ENCODE assay signal across 24 cellular contexts in genomic region chr6:143697401-143697800, GRCh38. TPM values are rescaled to one million over a fixed set of nuclear protein-coding genes. Genes with fewer than 3 reads are reported as not detected.
A peak's percentile ranks its signal among the peaks of the same experiment; 100 is the strongest.
DNase-seq lines count a peak whose midpoint lies in the region; ATAC-seq and TF ChIP-seq lines count a peak whose summit lies in the region.
"Had no signal": no experiment of that assay in that cellular context is flagged by ENCODE, and none has a peak within 500 bp of the region (broad histone marks: within the 10 kb centered on the region; RNA-seq: fewer than 3 reads in every experiment).

No MANE protein-coding gene starts in this region.

- POLR2A ChIA-PET in MCF 10A (lab: Yijun Ruan, JAX) = no interaction called here

- DNase-seq in HCEC 1CT = peak; percentile 17
- no peak for DNase-seq in ascending aorta (ENCODE audit: low spot score in 2 of 2)
- no peak for DNase-seq in hepatocyte (ENCODE audit: low spot score)
- no peak for DNase-seq in stomach
- DNase-seq in smooth muscle cell (lab: John Stamatoyannopoulos, UW; ENCODE audit: unreplicated experiment) = no peak
- no peak for DNase-seq in MCF 10A (ENCODE audit: unreplicated experiment)
- DNase-seq: activated CD4-positive, alpha-beta T cell treated with anti-CD3 and anti-CD28 coated beads, Interleukin-2, amount 50 U/mL, for 1 hour; activated CD8-positive, alpha-beta memory T cell treated with anti-CD3 and anti-CD28 coated beads, Interleukin-2, amount 50 U/mL, for 48 hours; activated naive CD8-positive, alpha-beta T cell treated with anti-CD3 and anti-CD28 coated beads, Interleukin-2, amount 10 ng/mL, durations not matched to agents 7 days and 5 days; CD4-positive, alpha-beta memory T cell; cortex of kidney; GF-D8; MM.1S; NCI-H1694; PC-9; retina; stimulated activated CD4-positive, alpha-beta T cell treated with anti-CD3 and anti-CD28 coated beads, Interleukin-15, amount 100 ng/mL, for 24 hours; thyroid gland had no signal

- H3K4me3 ChIP-seq in ascending aorta (peak overlapping the region in 1 of 2 donors; percentile 29), hepatocyte (no peak overlapping the region), stomach (no peak overlapping the region), smooth muscle cell (no peak overlapping the region)
- H3K4me3 ChIP-seq: PC-9, SJSA1, thyroid gland had no signal

- H3K4me1 Mint-ChIP-seq in MCF 10A (ENCODE audit: insufficient read depth, unreplicated experiment) = no peaks in the 10 kb centered on the region

- H3K4me1 ChIP-seq in ascending aorta = peaks cover 13 to 74% of the 10 kb centered on the region in 2 donors
- peaks cover 38% of the 10 kb centered on the region for H3K4me1 ChIP-seq in hepatocyte (ENCODE audit: insufficient read depth)
- H3K4me1 ChIP-seq in stomach = peaks cover 49 to 98% (median 70%) of the 10 kb centered on the region in 4 donors
- H3K4me1 ChIP-seq in smooth muscle cell (ENCODE audit: low read depth) = no peaks in the 10 kb centered on the region

- intact Hi-C loops in ascending aorta (cut with DNase I) = loop anchor here (5.0 kb wide), 1 partner anchor 45 kb away; no protein-coding TSS in a partner anchor
- intact Hi-C loops in stomach (cut with DNase I; ENCODE audit: low total_unique reads) = no loop called here
- intact Hi-C loops in MCF 10A (cut with micrococcal nuclease) = no loop called here

- H3K9me3 ChIP-seq in ascending aorta = no peaks in the 10 kb centered on the region
- no peaks in the 10 kb centered on the region for H3K9me3 ChIP-seq in hepatocyte (ENCODE audit: low read depth)
- no peaks in the 10 kb centered on the region for H3K9me3 ChIP-seq in stomach
- no peaks in the 10 kb centered on the region for H3K9me3 ChIP-seq in smooth muscle cell (replicated peaks; ENCODE audit: low read depth)
- H3K9me3 ChIP-seq: SJSA1, thyroid gland had no signal

- H4K20me1 ChIP-seq in hepatocyte (ENCODE audit: insufficient read depth, poor library complexity, severe bottlenecking) = peaks cover 7% of the 10 kb centered on the region
- peaks cover 98% of the 10 kb centered on the region for H4K20me1 ChIP-seq in smooth muscle cell (ENCODE audit: low read depth)

- no peaks in the 10 kb centered on the region for H3F3A ChIP-seq in smooth muscle cell (ENCODE audit: low read depth)

- no peaks in the 10 kb centered on the region for H3K9me2 ChIP-seq in hepatocyte (replicated peaks; ENCODE audit: insufficient read depth)

- 59% methylated on average over 1 of the region's 1 CpG for WGBS in hepatocyte (ENCODE audit: low lambda C conversion rate, missing lambda C conversion rate)
- 21 to 45% (median 29%) methylated on average over 1 of the region's 1 CpG for WGBS in stomach, 5 donors
- 89% methylated on average over 1 of the region's 1 CpG for WGBS in smooth muscle cell (ENCODE audit: low lambda C conversion rate)

- H2AFZ ChIP-seq in hepatocyte (no peak overlapping the region), smooth muscle cell (ENCODE audit: low read depth) (no peak overlapping the region)
- H2AFZ ChIP-seq: PC-9 had no signal

- H3K27ac ChIP-seq in ascending aorta (peak overlapping the region; percentile 77 to 84), hepatocyte (peak overlapping the region; percentile 2), stomach (peak overlapping the region in 4 of 5 donors; percentile 52 to 75 (median 70)), smooth muscle cell (ENCODE audit: low read depth) (no peak overlapping the region)
- H3K27ac ChIP-seq: epithelial cell of prostate, HL-60, PC-9, SJSA1 had no signal

- TF ChIP-seq EP300 in stomach (IDR thresholded peaks at IDR 0.05) = no peak

- no peaks in the 10 kb centered on the region for H3K36me3 Mint-ChIP-seq in MCF 10A (ENCODE audit: insufficient read depth, unreplicated experiment)
- H3K36me3 Mint-ChIP-seq: activated naive CD8-positive, alpha-beta T cell treated with anti-CD3 and anti-CD28 coated beads, Interleukin-2, amount 10 ng/mL, durations not matched to agents 7 days and 5 days had no signal

- H3K27me3 ChIP-seq in ascending aorta = no peaks in the 10 kb centered on the region
- no peaks in the 10 kb centered on the region for H3K27me3 ChIP-seq in hepatocyte
- H3K27me3 ChIP-seq in stomach = no peaks in the 10 kb centered on the region
- H3K27me3 ChIP-seq in smooth muscle cell (ENCODE audit: low read depth) = no peaks in the 10 kb centered on the region
- H3K27me3 ChIP-seq: SJSA1, thyroid gland had no signal

- H3K79me2 ChIP-seq in hepatocyte (peaks cover 91% of the 10 kb centered on the region), smooth muscle cell (ENCODE audit: low read depth) (peaks cover 92% of the 10 kb centered on the region)

- TF ChIP-seq POLR2A in stomach (IDR thresholded peaks at IDR 0.05) = no peak

- TF ChIP-seq CTCF in ascending aorta (IDR thresholded peaks at IDR 0.05) = no peak
- no peak for TF ChIP-seq CTCF in hepatocyte (IDR thresholded peaks at IDR 0.05; ENCODE audit: poor library complexity)
- no peak for TF ChIP-seq CTCF in stomach (IDR thresholded peaks at IDR 0.05)
- no peak for TF ChIP-seq CTCF in smooth muscle cell (IDR thresholded peaks at IDR 0.05; ENCODE audit: borderline replicate concordance, insufficient read depth, poor library complexity, severe bottlenecking)
- TF ChIP-seq CTCF in MCF 10A (IDR thresholded peaks at IDR 0.05; ENCODE audit: unreplicated experiment) = no peak

- no peak overlapping the region for H3K4me3 Mint-ChIP-seq in MCF 10A (ENCODE audit: unreplicated experiment)
- H3K4me3 Mint-ChIP-seq: activated naive CD8-positive, alpha-beta T cell treated with anti-CD3 and anti-CD28 coated beads, Interleukin-2, amount 10 ng/mL, durations not matched to agents 7 days and 5 days; CD4-positive, alpha-beta memory T cell; T-helper 1 cell treated with Interleukin-12 subunit alpha and Interleukin-12 subunit beta and Interleukin-4 antibody, amounts not matched to agents 30 μg/mL and 1 μg/mL, for 36 hours had no signal

- H3K36me3 ChIP-seq in ascending aorta (no peaks in the 10 kb centered on the region), hepatocyte (replicated peaks; ENCODE audit: insufficient read depth, low read depth) (no peaks in the 10 kb centered on the region), stomach (no peaks in the 10 kb centered on the region), smooth muscle cell (ENCODE audit: low read depth) (no peaks in the 10 kb centered on the region)
- H3K36me3 ChIP-seq: SJSA1, thyroid gland had no signal

- no peaks in the 10 kb centered on the region for H3K27me3 Mint-ChIP-seq in MCF 10A (ENCODE audit: insufficient read depth, unreplicated experiment)
- H3K27me3 Mint-ChIP-seq: activated naive CD8-positive, alpha-beta T cell treated with anti-CD3 and anti-CD28 coated beads, Interleukin-2, amount 10 ng/mL, durations not matched to agents 7 days and 5 days; CD4-positive, alpha-beta memory T cell had no signal

- H3K9ac ChIP-seq in smooth muscle cell (ENCODE audit: low read depth) = no peak overlapping the region

- no peaks in the 10 kb centered on the region for H3K9me3 Mint-ChIP-seq in MCF 10A (ENCODE audit: unreplicated experiment)
- H3K9me3 Mint-ChIP-seq: activated naive CD8-positive, alpha-beta T cell treated with anti-CD3 and anti-CD28 coated beads, Interleukin-2, amount 10 ng/mL, durations not matched to agents 7 days and 5 days; CD4-positive, alpha-beta memory T cell; T-helper 1 cell treated with Interleukin-12 subunit alpha and Interleukin-12 subunit beta and Interleukin-4 antibody, amounts not matched to agents 30 μg/mL and 1 μg/mL, for 36 hours had no signal

- no peak for ATAC-seq in GM19023 (IDR thresholded peaks at IDR 0.05; ENCODE audit: unreplicated experiment)
- no peak for ATAC-seq in HG02973 (IDR thresholded peaks at IDR 0.05; ENCODE audit: unreplicated experiment)

- no peak overlapping the region for H3K27ac Mint-ChIP-seq in MCF 10A (ENCODE audit: low read depth, unreplicated experiment)
- H3K27ac Mint-ChIP-seq: activated naive CD8-positive, alpha-beta T cell treated with anti-CD3 and anti-CD28 coated beads, Interleukin-2, amount 10 ng/mL, durations not matched to agents 7 days and 5 days; T-helper 1 cell treated with Interleukin-12 subunit alpha and Interleukin-12 subunit beta and Interleukin-4 antibody, amounts not matched to agents 30 μg/mL and 1 μg/mL, for 36 hours had no signal

- BruUV-seq in MCF 10A (replicated peaks; lab: Mats Ljungman, UMichigan) = no TSS peak

- H3K4me2 ChIP-seq in hepatocyte (no peak overlapping the region), smooth muscle cell (no peak overlapping the region)
- H3K4me2 ChIP-seq: PC-9 had no signal

- CTCF ChIA-PET in MCF 10A (lab: Yijun Ruan, JAX) = no interaction called here

RNA-seq across cellular contexts. Expression of gene PHACTR2, which starts 19.6 kb away (rescaled TPM):
- total RNA-seq in ascending aorta = 112 TPM
- 107 and 111 TPM in 2 replicates for total RNA-seq in hepatocyte
- 86.6 and 96.8 TPM in 2 replicates for polyA plus RNA-seq in hepatocyte
- 100 to 1,000 TPM in 2 of 5 donors, 10 to 100 TPM in 3; 25.8 to 126 (median 59.6) TPM for total RNA-seq in stomach
- polyA plus RNA-seq in stomach = 10 to 100 TPM in 2 of 3 donors, 1 to 10 TPM in 1; 3.0 to 14.1 (median 10.6) TPM
- 80.4 and 104 TPM in 2 replicates for total RNA-seq in smooth muscle cell
- 62.7 and 76.0 TPM in 2 replicates for polyA plus RNA-seq in smooth muscle cell
- 30.0 and 34.4 TPM in 2 replicates for total RNA-seq in MCF 10A (2022)
